18 cellular contexts compared by ENCODE assay signal in genomic region chr14:85566603-85567002, GRCh38. TPM values are rescaled to one million over a fixed set of nuclear protein-coding genes. Genes with fewer than 3 reads are reported as not detected.
DNase-seq lines count a peak whose midpoint lies in the region; ATAC-seq, FAIRE-seq and TF ChIP-seq lines count a peak whose summit lies in the region.
"Had no signal": no experiment of that assay in that cellular context is flagged by ENCODE, and none has a peak within 500 bp of the region (broad histone marks: within the 10 kb centered on the region; RNA-seq: fewer than 3 reads in every experiment).

No MANE protein-coding gene starts in this region.

- H3K4me1 Mint-ChIP-seq in HFFc6 (ENCODE audit: low read depth) = peaks cover 81% of the 10 kb centered on the region
- H3K4me1 Mint-ChIP-seq: activated naive CD4-positive, alpha-beta T cell treated with anti-CD3 and anti-CD28 coated beads, Interleukin-2, amount 50 U/mL, for 24 hours; memory B cell had no signal

- ATAC-seq in HG03565 (IDR thresholded peaks at IDR 0.05; ENCODE audit: unreplicated experiment) = no peak
- ATAC-seq in GM18907 (IDR thresholded peaks at IDR 0.05; ENCODE audit: unreplicated experiment) = no peak
- ATAC-seq: activated CD8-positive, alpha-beta T cell treated with anti-CD3 and anti-CD28 coated beads, Interleukin-2, amount 10 ng/mL, durations not matched to agents 7 days and 5 days; GM12878 had no signal

- TF ChIP-seq CTCF in HFFc6 (IDR thresholded peaks at IDR 0.05) (no peak), foreskin fibroblast (IDR thresholded peaks at IDR 0.05; ENCODE audit: low read depth, low read length) (no peak)

- FAIRE-seq in urothelium cell line (lab: Jason Lieb, UNC) = no peak
- FAIRE-seq: D721Med, GM12878, H1 had no signal

- H3K4me3 Mint-ChIP-seq in HFFc6 = peak overlapping the region; percentile 69
- H3K4me3 Mint-ChIP-seq: activated CD8-positive, alpha-beta T cell treated with anti-CD3 and anti-CD28 coated beads, Interleukin-2, amount 10 ng/mL, durations not matched to agents 7 days and 5 days; activated naive CD4-positive, alpha-beta T cell treated with anti-CD3 and anti-CD28 coated beads, Interleukin-2, amount 50 U/mL, for 24 hours; memory B cell; T-helper 1 cell treated with Interleukin-12 subunit alpha and Interleukin-12 subunit beta and Interleukin-4 antibody, amounts not matched to agents 30 μg/mL and 1 μg/mL, for 36 hours had no signal

- H3K27ac Mint-ChIP-seq in HFFc6 = peak overlapping the region; percentile 94
- H3K27ac Mint-ChIP-seq: activated CD8-positive, alpha-beta T cell treated with anti-CD3 and anti-CD28 coated beads, Interleukin-2, amount 10 ng/mL, durations not matched to agents 7 days and 5 days; activated naive CD4-positive, alpha-beta T cell treated with anti-CD3 and anti-CD28 coated beads, Interleukin-2, amount 50 U/mL, for 24 hours; memory B cell; T-helper 1 cell treated with Interleukin-12 subunit alpha and Interleukin-12 subunit beta and Interleukin-4 antibody, amounts not matched to agents 30 μg/mL and 1 μg/mL, for 36 hours had no signal

- no peaks in the 10 kb centered on the region for H3K27me3 Mint-ChIP-seq in HFFc6 (ENCODE audit: insufficient read depth)
- H3K27me3 Mint-ChIP-seq: activated naive CD4-positive, alpha-beta T cell treated with anti-CD3 and anti-CD28 coated beads, Interleukin-2, amount 50 U/mL, for 24 hours; memory B cell had no signal

- H3K9me3 Mint-ChIP-seq in HFFc6 = no peaks in the 10 kb centered on the region
- H3K9me3 Mint-ChIP-seq: activated naive CD4-positive, alpha-beta T cell treated with anti-CD3 and anti-CD28 coated beads, Interleukin-2, amount 50 U/mL, for 24 hours; memory B cell; T-helper 1 cell treated with Interleukin-12 subunit alpha and Interleukin-12 subunit beta and Interleukin-4 antibody, amounts not matched to agents 30 μg/mL and 1 μg/mL, for 36 hours had no signal

- no peak overlapping the region for H3K4me3 ChIP-seq in foreskin fibroblast (ENCODE audit: low read depth in 1 of 2, low read length in 2 of 2)
- H3K4me3 ChIP-seq: GM12878, psoas muscle had no signal

- peak; percentile 90 for DNase-seq in HFFc6
- DNase-seq in amniotic epithelial cell (ENCODE audit: low read depth) = peak; percentile 86
- DNase-seq in foreskin fibroblast = peak; percentile 62 to 79
- peak; percentile 35 for DNase-seq in urothelium cell line (ENCODE audit: low spot score)
- DNase-seq in stimulated activated CD4-positive, alpha-beta T cell treated with anti-CD3 and anti-CD28 coated beads, Interleukin-4, amount 100 ng/mL, for 4 hours = no peak
- DNase-seq: activated CD8-positive, alpha-beta T cell treated with anti-CD3 and anti-CD28 coated beads, Interleukin-2, amount 10 ng/mL, durations not matched to agents 7 days and 5 days; hippocampal formation; NCI-H2029 treated with DMSO at 0.1 percent for 48 hours; NK-92 treated with Interleukin-12 subunit alpha and Interleukin-12 subunit beta, amount 100 ng/mL, for 24 hours; psoas muscle had no signal

- peaks cover 33% of the 10 kb centered on the region for H3K36me3 Mint-ChIP-seq in HFFc6 (ENCODE audit: low read depth)
- H3K36me3 Mint-ChIP-seq: activated naive CD4-positive, alpha-beta T cell treated with anti-CD3 and anti-CD28 coated beads, Interleukin-2, amount 50 U/mL, for 24 hours; memory B cell had no signal

RNA-seq across cellular contexts. Expression of gene FLRT2, which starts 36.7 kb away (rescaled TPM):
- total RNA-seq in HFFc6 (2021; fragmentation: NEBNext Ultra II Directional; extraction: Animal tissue kit (Norgen Biotek cat#: 25700)) = 10 to 100 TPM; 31.1 to 59.0 (median 37.1) TPM
- total RNA-seq: activated CD8-positive, alpha-beta T cell treated with anti-CD3 and anti-CD28 coated beads, Interleukin-2, amount 10 ng/mL, durations not matched to agents 7 days and 5 days had no signal

Comparison
In these comparisons a context has a peak if more than half of its experiments do, and no peak if none do; other contexts are left out.
1. DNase-seq: peak in HFFc6 (single experiment), amniotic epithelial cell (single experiment), foreskin fibroblast (2 of 2) and urothelium cell line (single experiment); none in stimulated activated CD4-positive, alpha-beta T cell treated with anti-CD3 and anti-CD28 coated beads, Interleukin-4, amount 100 ng/mL, for 4 hours (0 of 2).